ENCODE assay signal across 1 cellular context in genomic region chr16:51156836-51157235, GRCh38.
TF ChIP-seq lines count a peak whose summit lies in the region.

No MANE protein-coding gene starts in this region.

TF ChIP-seq in IMR-90, 13 proteins besides CTCF, POLR2A, EP300 and RAD21:
- TF ChIP-seq CEBPB (IDR thresholded peaks at IDR 0.05; ENCODE audit: low read depth, low read length) (no peak), SMC3 (IDR thresholded peaks at IDR 0.05; ENCODE audit: low read depth, low read length) (no peak), FOS (IDR thresholded peaks at IDR 0.05; ENCODE audit: low read depth, low read length) (no peak), CHD1 (IDR thresholded peaks at IDR 0.05; ENCODE audit: low read depth, low read length) (no peak), MAZ (IDR thresholded peaks at IDR 0.05; ENCODE audit: borderline replicate concordance, low read depth, low read length) (no peak), RFX5 (IDR thresholded peaks at IDR 0.05; ENCODE audit: low read depth, low read length) (no peak)
